9 cellular contexts compared by ENCODE assay signal in genomic region chr1:40981702-40982448, GRCh38. TPM values are rescaled to one million over a fixed set of nuclear protein-coding genes. Genes with fewer than 3 reads are reported as not detected.
DNase-seq lines count a peak whose midpoint lies in the region; ATAC-seq, FAIRE-seq and TF ChIP-seq lines count a peak whose summit lies in the region.
"Had no signal": no experiment of that assay in that cellular context is flagged by ENCODE, and none has a peak within 500 bp of the region (broad histone marks: within the 10 kb centered on the region; RNA-seq: fewer than 3 reads in every experiment).

No MANE protein-coding gene starts in this region.

- peak overlapping the region; percentile 99 for H3K27ac Mint-ChIP-seq in activated naive CD8-positive, alpha-beta T cell

- TF ChIP-seq EP300 in HepG2 (IDR thresholded peaks at IDR 0.05; ENCODE audit: low read depth in 2 of 2, low read length in 2 of 2): no peak
- TF ChIP-seq EP300 in HepG2 (CRISPR knock-in tag; IDR thresholded peaks at IDR 0.05; ENCODE audit: borderline replicate concordance): no peak

- H3K4me2 ChIP-seq in HepG2 (ENCODE audit: low read depth, low read length): peak overlapping the region; percentile 91

- TF ChIP-seq CTCF in HepG2 (CRISPR knock-in tag; IDR thresholded peaks at IDR 0.05) (no peak), right lobe of liver (IDR thresholded peaks at IDR 0.05) (no peak)

- DNase-seq in HepG2 (ENCODE audit: low spot score): no peak
- no peak for DNase-seq in right lobe of liver
- DNase-seq in iris pigment epithelial cell (ENCODE audit: low read depth): peak; percentile 34
- DNase-seq in NCI-H2081 (lab: John Stamatoyannopoulos, UW): no peak
- DNase-seq in DMS53 treated with DMSO at 0.1 percent for 48 hours (lab: John Stamatoyannopoulos, UW; ENCODE audit: unreplicated experiment): no peak
- DNase-seq: DMS79 had no signal

- BruUV-seq in HepG2 (replicated peaks; lab: Mats Ljungman, UMichigan): no TSS peak

- H3K79me2 ChIP-seq in HepG2 (ENCODE audit: insufficient read depth, low read length): peaks cover 37% of the 10 kb centered on the region

- H3K9me3 ChIP-seq in HepG2 (ENCODE audit: low read length) (no peaks in the 10 kb centered on the region), right lobe of liver (no peaks in the 10 kb centered on the region)

- POLR2A ChIA-PET in HepG2 (lab: Yijun Ruan, JAX): no interaction called here

- H3K4me1 Mint-ChIP-seq in activated naive CD8-positive, alpha-beta T cell (ENCODE audit: low read depth): peaks cover 49% of the 10 kb centered on the region

- ATAC-seq in HepG2 (no peak), right lobe of liver (no peak), GM18909 (IDR thresholded peaks at IDR 0.05; ENCODE audit: poor library complexity, unreplicated experiment) (no peak), HG03354 (IDR thresholded peaks at IDR 0.05; ENCODE audit: poor library complexity, severe bottlenecking, unreplicated experiment) (no peak)

- TF ChIP-seq POLR2A in HepG2 (IDR thresholded peaks at IDR 0.05; ENCODE audit: insufficient read depth in 1 of 2, low read depth in 2 of 2, low read length in 2 of 2): no peak
- no peak for TF ChIP-seq POLR2A in right lobe of liver (IDR thresholded peaks at IDR 0.05)

- H3K9me3 Mint-ChIP-seq in activated naive CD8-positive, alpha-beta T cell (ENCODE audit: low read depth): no peaks in the 10 kb centered on the region

- H3K4me3 ChIP-seq in HepG2 (replicated peaks in 1 of 3; ENCODE audit: insufficient read depth in 1 of 3, low read depth in 2 of 3, low read length in 3 of 3) (no peak overlapping the region), right lobe of liver (no peak overlapping the region)

- CTCF ChIA-PET in HepG2 (lab: Yijun Ruan, JAX; ENCODE audit: low intra/inter-chr PET ratio, low total read pairs): no interaction called here

- no peak for FAIRE-seq in HepG2 (lab: Jason Lieb, UNC)

- no peaks in the 10 kb centered on the region for H3K27me3 ChIP-seq in HepG2 (ENCODE audit: control insufficient read depth in 1 of 2, insufficient read depth in 2 of 2, low read length in 2 of 2)
- H3K27me3 ChIP-seq in right lobe of liver: no peaks in the 10 kb centered on the region

- peaks cover 8 to 39% of the 10 kb centered on the region in 2 experiments for H3K36me3 ChIP-seq in HepG2 (replicated peaks in 1 of 2; ENCODE audit: control insufficient read depth in 1 of 2, insufficient read depth in 2 of 2, low read length in 2 of 2)
- H3K36me3 ChIP-seq in right lobe of liver: peaks cover 0 to 6% (median 0%) of the 10 kb centered on the region in 4 donors

- H3K27me3 Mint-ChIP-seq in activated naive CD8-positive, alpha-beta T cell: no peaks in the 10 kb centered on the region

- intact Hi-C loops in HepG2 (cut with micrococcal nuclease; ENCODE audit: unreplicated experiment): no loop called here
- intact Hi-C loops in right lobe of liver (cut with DNase I): no loop called here

- no peak for TF ChIP-seq RAD21 in HepG2 (CRISPR knock-in tag; IDR thresholded peaks at IDR 0.05)

- WGBS in HepG2 (ENCODE audit: low lambda C conversion rate): 90% methylated on average over 13 of the region's 13 CpGs
- WGBS in right lobe of liver (ENCODE audit: insufficient coverage, low coverage, low lambda C conversion rate, missing lambda C conversion rate): 69% methylated on average over 10 of the region's 13 CpGs

- H3K27ac ChIP-seq in HepG2 (ENCODE audit: extremely low read length, insufficient read depth, low read length) (no peak overlapping the region), right lobe of liver (no peak overlapping the region)

- H3K4me3 Mint-ChIP-seq in activated naive CD8-positive, alpha-beta T cell: peak overlapping the region; percentile 98

- H2AFZ ChIP-seq in HepG2 (ENCODE audit: low read length): no peak overlapping the region

- no peaks in the 10 kb centered on the region for H4K20me1 ChIP-seq in HepG2 (ENCODE audit: insufficient read depth, low read length)

- in situ Hi-C loops in HepG2 (cut with HindIII; ENCODE audit: extremely low pct_ligation_motif_present, low pct_unique_long_range_greater_than_20kb): no loop called here

- peaks cover 31% of the 10 kb centered on the region for H3K36me3 Mint-ChIP-seq in activated naive CD8-positive, alpha-beta T cell

- H3K4me1 ChIP-seq in HepG2 (ENCODE audit: insufficient read depth, low read length) (peaks cover 70% of the 10 kb centered on the region), right lobe of liver (peaks cover 0 to 47% (median 9%) of the 10 kb centered on the region in 4 donors)

- no peak overlapping the region for H3K9ac ChIP-seq in HepG2 (ENCODE audit: insufficient read depth, low read depth, low read length)

TF ChIP-seq in HepG2, 621 proteins besides CTCF, POLR2A, EP300 and RAD21 (continues in another document):
- TF ChIP-seq BCL3 (CRISPR knock-in tag; IDR thresholded peaks at IDR 0.05) (no peak), PRMT3 (CRISPR knock-in tag; IDR thresholded peaks at IDR 0.05; ENCODE audit: borderline replicate concordance, low read depth) (no peak), IKZF1 (IDR thresholded peaks at IDR 0.05) (no peak), ARNT2 (CRISPR knock-in tag; IDR thresholded peaks at IDR 0.05; ENCODE audit: low read depth) (no peak), ZNF550 (CRISPR knock-in tag; IDR thresholded peaks at IDR 0.05; ENCODE audit: borderline replicate concordance) (no peak)

RNA-seq across cellular contexts. Expression of gene CTPS1, which starts 2.4 kb away (rescaled TPM):
- 42.8 and 63.1 TPM in 2 replicates for total RNA-seq in HepG2 (2016; rRNA removed; fragmentation: Illumina TruSeq; extraction: Trizol)
- 8.1 and 8.4 TPM in 2 replicates for total RNA-seq in HepG2 (2016; cell fraction: cytosol; rRNA removed; fragmentation: Illumina TruSeq; extraction: Trizol; ENCODE audit: low read depth)
- 40.9 and 54.3 TPM in 2 replicates for total RNA-seq in HepG2 (2016; cell fraction: insoluble cytoplasmic fraction; rRNA removed; fragmentation: Illumina TruSeq; extraction: Trizol)
- 18.5 and 19.2 TPM in 2 replicates for total RNA-seq in HepG2 (2016; cell fraction: membrane; rRNA removed; fragmentation: Illumina TruSeq; extraction: Trizol)
- total RNA-seq in HepG2 (2016; cell fraction: nucleus; rRNA removed; fragmentation: Illumina TruSeq; extraction: Trizol): 56.4 and 60.8 TPM in 2 replicates
- polyA plus RNA-seq in HepG2 (2011; rRNA removed): 9.6 and 10.1 TPM in 2 replicates
- 6.4 and 7.9 TPM in 2 replicates for polyA plus RNA-seq in HepG2 (2011; cell fraction: cytosol; rRNA removed)
- 42.7 and 43.4 TPM in 2 replicates for polyA plus RNA-seq in HepG2 (2011; cell fraction: nucleus; rRNA removed)
- 19.4 and 21.9 TPM in 2 replicates for polyA plus RNA-seq in HepG2 (2012)
- 4.7 and 5.0 TPM in 2 replicates for polyA plus RNA-seq in HepG2 (2016; cell fraction: cytosol; fragmentation: Illumina TruSeq; extraction: Trizol; ENCODE audit: low read depth)
- 61.3 and 68.4 TPM in 2 replicates for polyA plus RNA-seq in HepG2 (2016; cell fraction: insoluble cytoplasmic fraction; fragmentation: Illumina TruSeq; extraction: Trizol; ENCODE audit: low read depth)
- 9.5 and 10.5 TPM in 2 replicates for polyA plus RNA-seq in HepG2 (2016; cell fraction: membrane; fragmentation: Illumina TruSeq; extraction: Trizol; ENCODE audit: low read depth)
- 105 and 109 TPM in 2 replicates for polyA plus RNA-seq in HepG2 (2016; cell fraction: nucleus; fragmentation: Illumina TruSeq; extraction: Trizol; ENCODE audit: insufficient read depth, low read depth)
- 23.3 and 120 TPM in 2 replicates for polyA minus RNA-seq in HepG2 (2011; rRNA and poly(A)+ RNA removed; ENCODE audit: low replicate concordance)
- 7.5 and 8.1 TPM in 2 replicates for polyA minus RNA-seq in HepG2 (2011; cell fraction: cytosol; rRNA and poly(A)+ RNA removed)
- polyA minus RNA-seq in HepG2 (2011; cell fraction: nucleus; rRNA and poly(A)+ RNA removed): 51.4 and 55.3 TPM in 2 replicates
- 10 to 100 TPM; 13.1 to 48.0 (median 42.2) TPM for total RNA-seq in right lobe of liver

RNA-seq across cellular contexts. Expression of gene SLFNL1, which starts 39.6 kb away (rescaled TPM):
- 0.07 TPM in 1 of 2 replicates, not detected in the other for total RNA-seq in HepG2 (2016; rRNA removed; fragmentation: Illumina TruSeq; extraction: Trizol)
- total RNA-seq in HepG2 (2016; cell fraction: cytosol; rRNA removed; fragmentation: Illumina TruSeq; extraction: Trizol; ENCODE audit: low read depth): not detected in 2 replicates
- 0.19 TPM in 1 of 2 replicates, not detected in the other for total RNA-seq in HepG2 (2016; cell fraction: insoluble cytoplasmic fraction; rRNA removed; fragmentation: Illumina TruSeq; extraction: Trizol)
- total RNA-seq in HepG2 (2016; cell fraction: membrane; rRNA removed; fragmentation: Illumina TruSeq; extraction: Trizol): 0.09 TPM in 1 of 2 replicates, not detected in the other
- 0.31 and 0.50 TPM in 2 replicates for total RNA-seq in HepG2 (2016; cell fraction: nucleus; rRNA removed; fragmentation: Illumina TruSeq; extraction: Trizol)
- 0.18 and 0.20 TPM in 2 replicates for polyA plus RNA-seq in HepG2 (2011; rRNA removed)
- 0.05 and 0.08 TPM in 2 replicates for polyA plus RNA-seq in HepG2 (2011; cell fraction: cytosol; rRNA removed)
- polyA plus RNA-seq in HepG2 (2011; cell fraction: nucleus; rRNA removed): 1.2 and 1.7 TPM in 2 replicates
- 0.44 and 0.65 TPM in 2 replicates for polyA plus RNA-seq in HepG2 (2012)
- polyA plus RNA-seq in HepG2 (2016; cell fraction: cytosol; fragmentation: Illumina TruSeq; extraction: Trizol; ENCODE audit: low read depth): not detected in 2 replicates
- polyA plus RNA-seq in HepG2 (2016; cell fraction: insoluble cytoplasmic fraction; fragmentation: Illumina TruSeq; extraction: Trizol; ENCODE audit: low read depth): not detected in 2 replicates
- polyA plus RNA-seq in HepG2 (2016; cell fraction: membrane; fragmentation: Illumina TruSeq; extraction: Trizol; ENCODE audit: low read depth): not detected in 2 replicates
- polyA plus RNA-seq in HepG2 (2016; cell fraction: nucleus; fragmentation: Illumina TruSeq; extraction: Trizol; ENCODE audit: insufficient read depth, low read depth): 0.60 and 0.71 TPM in 2 replicates
- polyA minus RNA-seq in HepG2 (2011; rRNA and poly(A)+ RNA removed; ENCODE audit: low replicate concordance): 0.37 and 1.3 TPM in 2 replicates
- polyA minus RNA-seq in HepG2 (2011; cell fraction: cytosol; rRNA and poly(A)+ RNA removed): not detected in 2 replicates
- 2.1 and 2.4 TPM in 2 replicates for polyA minus RNA-seq in HepG2 (2011; cell fraction: nucleus; rRNA and poly(A)+ RNA removed)
- total RNA-seq in right lobe of liver: under 1 TPM in 3 of 6 experiments, not detected in 3; 0.06 to 0.27 (median 0.14) TPM
